18 cellular contexts compared by ENCODE assay signal in the genomic region with DNA sequence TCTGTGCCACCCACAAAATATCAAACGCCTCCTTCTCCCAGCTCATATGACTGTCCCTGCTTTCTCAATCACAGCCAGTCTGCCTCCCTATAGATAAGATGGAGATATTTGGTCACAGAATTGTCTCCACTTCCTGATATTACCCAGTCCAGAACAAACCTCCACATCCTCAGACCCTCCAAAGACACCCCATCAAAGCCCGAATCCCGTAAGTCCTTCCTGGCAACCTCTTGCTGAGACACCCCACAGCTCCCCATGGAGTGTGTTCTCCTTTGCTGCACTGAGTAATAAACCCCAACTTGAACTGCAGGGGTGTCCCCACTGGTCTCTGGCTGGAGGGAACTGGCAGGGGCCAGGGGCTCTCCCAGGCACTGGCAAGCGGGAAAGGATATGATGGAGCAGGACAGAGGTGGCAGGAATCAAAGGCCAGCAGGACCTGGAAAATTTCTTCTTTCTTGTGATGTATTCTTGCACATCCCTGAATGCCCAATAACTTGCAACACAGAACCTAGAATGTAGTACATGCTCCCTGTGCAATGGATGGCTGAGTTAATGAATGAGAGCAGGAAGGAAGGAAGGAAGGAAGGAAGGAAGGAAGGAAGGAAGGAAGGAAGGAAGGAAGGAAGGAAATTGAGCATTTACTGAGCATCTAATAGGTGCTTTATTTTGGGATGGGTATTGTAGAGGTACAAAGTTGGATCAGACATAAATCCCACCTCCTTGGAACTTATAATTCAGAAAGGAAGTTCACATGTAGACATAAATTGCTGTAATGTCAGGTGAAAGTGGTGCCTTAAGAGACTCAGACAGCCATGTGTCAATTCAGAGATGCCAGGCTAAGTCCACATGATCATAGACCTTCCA. TPM values are rescaled to one million over a fixed set of nuclear protein-coding genes. Genes with fewer than 3 reads are reported as not detected.
DNase-seq lines count a peak whose midpoint lies in the region; ATAC-seq and TF ChIP-seq lines count a peak whose summit lies in the region.
"Had no signal": no experiment of that assay in that cellular context is flagged by ENCODE, and none has a peak within 500 bp of the region (broad histone marks: within the 10 kb centered on the region; RNA-seq: fewer than 3 reads in every experiment).

No MANE protein-coding gene starts in this region.

- H3K4me3 ChIP-seq in BLaER1, result no peak overlapping the region
- peak overlapping the region; percentile 53 for H3K4me3 ChIP-seq in SK-N-MC

- ATAC-seq in HG03354 (IDR thresholded peaks at IDR 0.05; ENCODE audit: poor library complexity, severe bottlenecking, unreplicated experiment), result no peak
- no peak for ATAC-seq in natural killer cell

- H3K36me3 ChIP-seq in BLaER1 (no peaks in the 10 kb centered on the region), SK-N-MC (ENCODE audit: insufficient read depth, low read length) (no peaks in the 10 kb centered on the region)

- H3K4me1 ChIP-seq in BLaER1, result peaks cover 29% of the 10 kb centered on the region

- DNase-seq in SK-N-MC (ENCODE audit: low read depth, low spot score), result peak; percentile 78
- DNase-seq in progenitor cell of endocrine pancreas (ENCODE audit: low spot score, unreplicated experiment), result no peak
- no peak for DNase-seq in natural killer cell
- no peak for DNase-seq in DMS114 treated with DMSO at 0.1 percent for 48 hours (lab: John Stamatoyannopoulos, UW; ENCODE audit: unreplicated experiment)
- DNase-seq: 8988T; AML-193; C1 segment of cervical spinal cord; CD4-positive, alpha-beta memory T cell; CD4-positive, CD25-positive, alpha-beta regulatory T cell; CD8-positive, alpha-beta memory T cell; COR-L47; DMS 273 treated with DMSO at 0.1 percent for 48 hours; DMS79 treated with DMSO at 0.1 percent for 48 hours; GF-D8 had no signal

- no peak overlapping the region for H3K9ac ChIP-seq in BLaER1
- H3K9ac ChIP-seq in SK-N-MC (ENCODE audit: insufficient read length), result no peak overlapping the region

- no peaks in the 10 kb centered on the region for H3K27me3 ChIP-seq in BLaER1

- no peaks in the 10 kb centered on the region for H3K36me3 Mint-ChIP-seq in progenitor cell of endocrine pancreas (ENCODE audit: insufficient read depth)
- H3K36me3 Mint-ChIP-seq in natural killer cell, result no peaks in the 10 kb centered on the region
- H3K36me3 Mint-ChIP-seq: CD14-positive monocyte; CD4-positive, alpha-beta memory T cell; CD4-positive, CD25-positive, alpha-beta regulatory T cell; CD8-positive, alpha-beta memory T cell had no signal

- H3K27ac ChIP-seq in BLaER1, result no peak overlapping the region
- H3K27ac ChIP-seq in SK-N-MC, result peak overlapping the region; percentile 94

- peaks cover 17% of the 10 kb centered on the region for H3K27me3 Mint-ChIP-seq in progenitor cell of endocrine pancreas
- H3K27me3 Mint-ChIP-seq in natural killer cell (ENCODE audit: low read depth in 2 of 2), result peaks cover 9 to 15% of the 10 kb centered on the region in 2 donors

- intact Hi-C loops in natural killer cell (cut with micrococcal nuclease), result no loop called here

- no peaks in the 10 kb centered on the region for H3K9me3 Mint-ChIP-seq in progenitor cell of endocrine pancreas (ENCODE audit: low read depth)
- no peaks in the 10 kb centered on the region for H3K9me3 Mint-ChIP-seq in natural killer cell
- H3K9me3 Mint-ChIP-seq: CD4-positive, alpha-beta memory T cell; CD4-positive, CD25-positive, alpha-beta regulatory T cell; CD8-positive, alpha-beta memory T cell had no signal

- no peaks in the 10 kb centered on the region for H4K20me1 ChIP-seq in BLaER1

- peak overlapping the region; percentile 22; the same call in 1 of the 2 replicates for H3K4me2 ChIP-seq in BLaER1

- H3K9me3 ChIP-seq in BLaER1 (no peaks in the 10 kb centered on the region), SK-N-MC (ENCODE audit: low read depth, low read length) (no peaks in the 10 kb centered on the region)

- H3K27ac Mint-ChIP-seq in progenitor cell of endocrine pancreas (peak overlapping the region; percentile 2), natural killer cell (no peak overlapping the region)
- H3K27ac Mint-ChIP-seq: B cell; CD14-positive monocyte; CD4-positive, alpha-beta memory T cell; CD8-positive, alpha-beta memory T cell had no signal

- peaks cover 8% of the 10 kb centered on the region for H3K4me1 Mint-ChIP-seq in progenitor cell of endocrine pancreas (ENCODE audit: low read depth)
- H3K4me1 Mint-ChIP-seq in natural killer cell, result no peaks in the 10 kb centered on the region
- H3K4me1 Mint-ChIP-seq: B cell; CD4-positive, alpha-beta memory T cell; CD4-positive, CD25-positive, alpha-beta regulatory T cell; CD8-positive, alpha-beta memory T cell had no signal

- no peak for TF ChIP-seq CTCF in progenitor cell of endocrine pancreas (IDR thresholded peaks at IDR 0.05; ENCODE audit: unreplicated experiment)
- no peak for TF ChIP-seq CTCF in natural killer cell (IDR thresholded peaks at IDR 0.05)

- no peak overlapping the region for H3K4me3 Mint-ChIP-seq in progenitor cell of endocrine pancreas (ENCODE audit: low read depth)
- H3K4me3 Mint-ChIP-seq in natural killer cell, result no peak overlapping the region
- H3K4me3 Mint-ChIP-seq: B cell; CD14-positive monocyte; CD4-positive, alpha-beta memory T cell; CD4-positive, CD25-positive, alpha-beta regulatory T cell; CD8-positive, alpha-beta memory T cell had no signal

RNA-seq across cellular contexts. Expression of a gene that starts 13.9 kb away (rescaled TPM):
- total RNA-seq in progenitor cell of endocrine pancreas (1.8 TPM in 2 replicates), natural killer cell (not detected)
- total RNA-seq: B cell; CD4-positive, alpha-beta memory T cell; CD4-positive, CD25-positive, alpha-beta regulatory T cell; CD8-positive, alpha-beta memory T cell had no signal

RNA-seq across cellular contexts. Expression of a gene that starts 45.1 kb away (rescaled TPM):
- 55.4 and 56.5 TPM in 2 replicates for total RNA-seq in progenitor cell of endocrine pancreas
- total RNA-seq in natural killer cell, result 10 to 100 TPM; 27.1 to 45.8 (median 38.9) TPM
